11 cellular contexts compared by ENCODE assay signal in the genomic region with DNA sequence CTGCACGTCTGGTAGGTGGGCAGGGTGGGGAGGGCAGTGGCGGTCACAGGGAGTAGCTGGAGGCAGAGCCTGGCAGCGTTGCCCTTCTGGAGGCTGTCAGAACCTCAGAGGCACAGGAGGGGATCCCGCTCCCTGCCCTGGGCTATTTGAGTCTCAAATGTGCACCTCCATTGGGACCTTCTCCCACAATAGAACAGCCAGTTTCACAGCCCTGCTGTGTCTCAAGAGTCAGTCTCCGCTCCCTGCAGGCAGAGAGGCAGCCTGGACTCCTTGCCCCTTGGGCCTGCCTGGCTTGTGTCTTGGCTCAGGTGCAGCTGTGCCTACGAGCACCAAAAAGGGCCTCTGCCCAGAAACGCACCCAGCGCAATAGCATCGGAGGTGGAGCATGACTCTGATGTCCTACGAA. TPM values are rescaled to one million over a fixed set of nuclear protein-coding genes. Genes with fewer than 3 reads are reported as not detected.
DNase-seq lines count a peak whose midpoint lies in the region; ATAC-seq and TF ChIP-seq lines count a peak whose summit lies in the region.
"Had no signal": no experiment of that assay in that cellular context is flagged by ENCODE, and none has a peak within 500 bp of the region (broad histone marks: within the 10 kb centered on the region; RNA-seq: fewer than 3 reads in every experiment).

No MANE protein-coding gene starts in this region.

- POLR2A ChIA-PET in activated CD8-positive, alpha-beta T cell treated with anti-CD3 and anti-CD28 coated beads for 36 hours (lab: Charles Lee) = no interaction called here

- no peaks in the 10 kb centered on the region for H3K36me3 ChIP-seq in GM23248 (ENCODE audit: low read depth)
- H3K36me3 ChIP-seq in skeletal muscle tissue (ENCODE audit: control insufficient read depth in 3 of 3, insufficient read depth in 3 of 3, low read length in 3 of 3) = no peaks in the 10 kb centered on the region
- no peaks in the 10 kb centered on the region for H3K36me3 ChIP-seq in BE2C

- no peaks in the 10 kb centered on the region for H4K20me1 ChIP-seq in GM23248 (ENCODE audit: insufficient read depth)

- H3K4me1 Mint-ChIP-seq in activated CD8-positive, alpha-beta T cell treated with anti-CD3 and anti-CD28 coated beads for 36 hours (ENCODE audit: low read depth) = peaks cover 33% of the 10 kb centered on the region

- H3K27ac Mint-ChIP-seq in activated CD8-positive, alpha-beta T cell treated with anti-CD3 and anti-CD28 coated beads for 36 hours = no peak overlapping the region

- no peaks in the 10 kb centered on the region for H3K9me3 Mint-ChIP-seq in activated CD8-positive, alpha-beta T cell treated with anti-CD3 and anti-CD28 coated beads for 36 hours

- CTCF ChIA-PET in activated CD8-positive, alpha-beta T cell treated with anti-CD3 and anti-CD28 coated beads for 36 hours (lab: Charles Lee) = no interaction called here

- intact Hi-C loops in activated CD8-positive, alpha-beta T cell treated with anti-CD3 and anti-CD28 coated beads for 36 hours (cut with micrococcal nuclease) = no loop called here

- no peak for TF ChIP-seq CTCF in activated CD8-positive, alpha-beta T cell treated with anti-CD3 and anti-CD28 coated beads for 36 hours (IDR thresholded peaks at IDR 0.05)
- no peak for TF ChIP-seq CTCF in BE2C (IDR thresholded peaks at IDR 0.05; ENCODE audit: low read depth, low read length)

- no peaks in the 10 kb centered on the region for H3K79me2 ChIP-seq in GM23248 (ENCODE audit: insufficient read depth)

- H3K9me2 ChIP-seq in GM23248 (ENCODE audit: insufficient read depth) = no peaks in the 10 kb centered on the region

- peak overlapping the region; percentile 77 for H3K9ac ChIP-seq in GM23248
- H3K9ac ChIP-seq in skeletal muscle tissue (ENCODE audit: low read depth in 1 of 3, low read length in 3 of 3) = peak overlapping the region in 1 of 3 donors; percentile 40

- H3K36me3 Mint-ChIP-seq in activated CD8-positive, alpha-beta T cell treated with anti-CD3 and anti-CD28 coated beads for 36 hours (ENCODE audit: low read depth) = no peaks in the 10 kb centered on the region

- DNase-seq in GM23248 (peak; percentile 15), islet precursor cell (peak; percentile 51), dermis blood vessel endothelial cell (no peak), A172 (ENCODE audit: low spot score) (no peak), BE2C (no peak), HK-2 (ENCODE audit: unreplicated experiment) (no peak)
- no peak for DNase-seq in activated CD8-positive, alpha-beta T cell treated with anti-CD3 and anti-CD28 coated beads for 36 hours
- DNase-seq: activated CD8-positive, alpha-beta memory T cell treated with anti-CD3 and anti-CD28 coated beads, Interleukin-2, amount 50 U/mL, for 48 hours; left ventricle myocardium superior; NCI-H1417 treated with DMSO at 0.1 percent for 48 hours had no signal

- peak overlapping the region; percentile 59 for H3K4me2 ChIP-seq in GM23248 (ENCODE audit: unreplicated experiment)

- 54 to 60% methylated on average over 10 of the region's 10 CpGs for WGBS in GM23248 (ENCODE audit: low coverage in 1 of 2, low lambda C conversion rate in 2 of 2, missing lambda C conversion rate in 2 of 2), 2 experiments

- H3K4me3 Mint-ChIP-seq in activated CD8-positive, alpha-beta T cell treated with anti-CD3 and anti-CD28 coated beads for 36 hours = peak overlapping the region; percentile 63

- no peaks in the 10 kb centered on the region for H3K9me3 ChIP-seq in GM23248 (ENCODE audit: low read depth)
- no peaks in the 10 kb centered on the region for H3K9me3 ChIP-seq in skeletal muscle tissue (ENCODE audit: control insufficient read depth in 3 of 3, low read length in 3 of 3)
- no peaks in the 10 kb centered on the region for H3K9me3 ChIP-seq in BE2C

- H3K4me3 ChIP-seq in GM23248 (peak overlapping the region; percentile 73), skeletal muscle tissue (ENCODE audit: low read length in 3 of 3) (peak overlapping the region in 2 of 3 donors; percentile 59 to 71), BE2C (ENCODE audit: low read depth, low read length) (no peak overlapping the region)

- H3K4me1 ChIP-seq in GM23248 (ENCODE audit: insufficient read depth) (peaks cover 4% of the 10 kb centered on the region; the same call in 1 of the 2 replicates), skeletal muscle tissue (ENCODE audit: control insufficient read depth in 3 of 3, insufficient read depth in 3 of 3, low read length in 3 of 3) (peaks cover 21 to 45% (median 37%) of the 10 kb centered on the region in 3 donors), BE2C (no peaks in the 10 kb centered on the region)

- in situ Hi-C loops in GM23248 (cut with MboI) = no loop called here

- ATAC-seq in activated CD8-positive, alpha-beta T cell treated with anti-CD3 and anti-CD28 coated beads for 36 hours = no peak
- ATAC-seq: left ventricle myocardium superior had no signal

- H3F3A ChIP-seq in GM23248 (ENCODE audit: insufficient read depth) = no peaks in the 10 kb centered on the region

- peaks cover 10% of the 10 kb centered on the region for H3K27me3 Mint-ChIP-seq in activated CD8-positive, alpha-beta T cell treated with anti-CD3 and anti-CD28 coated beads for 36 hours

- no peak overlapping the region for H3K27ac ChIP-seq in GM23248
- no peak overlapping the region for H3K27ac ChIP-seq in skeletal muscle tissue (ENCODE audit: low read depth, low read length)

- H2AFZ ChIP-seq in GM23248 = peak overlapping the region; percentile 74; the same call in 1 of the 2 replicates

- H3K27me3 ChIP-seq in GM23248 (replicated peaks; ENCODE audit: insufficient read depth) (no peaks in the 10 kb centered on the region), skeletal muscle tissue (ENCODE audit: control insufficient read depth in 3 of 3, insufficient read depth in 3 of 3, low read length in 3 of 3) (peaks cover 4 to 9% (median 4%) of the 10 kb centered on the region in 3 donors), BE2C (peaks cover 5% of the 10 kb centered on the region; the same call in 1 of the 2 replicates)

RNA-seq across cellular contexts. Expression of a gene that starts 57.4 kb away (rescaled TPM):
- 118 and 125 TPM in 2 replicates for total RNA-seq in GM23248 (2014; rRNA removed; shearing (Covaris generic))
- polyA plus RNA-seq in GM23248 (2016; fragmentation: Nextera tagmentation; extraction: Ambion mirVana) = 47.2 and 47.6 TPM in 2 replicates
- total RNA-seq in activated CD8-positive, alpha-beta T cell treated with anti-CD3 and anti-CD28 coated beads for 36 hours = 10 to 100 TPM; 62.8 to 66.6 TPM
- total RNA-seq in skeletal muscle tissue (57.4 TPM), dermis blood vessel endothelial cell (98.2 and 100 TPM in 2 replicates)
- 116 and 123 TPM in 2 replicates for total RNA-seq in A172 (2014; rRNA removed; shearing (Covaris generic))
- polyA plus RNA-seq in BE2C (2012; ENCODE audit: insufficient read depth, insufficient read length, low read depth) = 88.6 TPM

Comparison
In these comparisons a context has a peak if more than half of its experiments do, and no peak if none do; other contexts are left out.
1. DNase-seq: peak in GM23248 (single experiment) and islet precursor cell (single experiment); none in activated CD8-positive, alpha-beta T cell treated with anti-CD3 and anti-CD28 coated beads for 36 hours (single experiment), dermis blood vessel endothelial cell (single experiment), A172 (single experiment), BE2C (single experiment) and HK-2 (single experiment).